Comparison of ENCODE assay signal across 8 cellular contexts in genomic region chr6:17584241-17584803, GRCh38. TPM values are rescaled to one million over a fixed set of nuclear protein-coding genes. Genes with fewer than 3 reads are reported as not detected.
DNase-seq lines count a peak whose midpoint lies in the region; ATAC-seq and TF ChIP-seq lines count a peak whose summit lies in the region.

No MANE protein-coding gene starts in this region.

- H3K36me3 ChIP-seq in WERI-Rb-1 (no peaks in the 10 kb centered on the region), ovary (no peaks in the 10 kb centered on the region)

- no peaks in the 10 kb centered on the region for H3K36me3 Mint-ChIP-seq in activated naive CD4-positive, alpha-beta T cell treated with anti-CD3 and anti-CD28 coated beads, Interleukin-2, amount 10 ng/mL, durations not matched to agents 7 days and 5 days

- CTCF ChIA-PET in activated naive CD4-positive, alpha-beta T cell treated with anti-CD3 and anti-CD28 coated beads, Interleukin-2, amount 10 ng/mL, durations not matched to agents 7 days and 5 days (lab: Charles Lee) = interaction anchor here (0.6 to 2.5 kb wide), 21 partner anchors 8 to 431 kb away, joined by 3 to 29 read pairs (median 4); no protein-coding TSS in a partner anchor

- H3K27ac Mint-ChIP-seq in activated naive CD4-positive, alpha-beta T cell treated with anti-CD3 and anti-CD28 coated beads, Interleukin-2, amount 10 ng/mL, durations not matched to agents 7 days and 5 days = no peak overlapping the region

- TF ChIP-seq CTCF in WERI-Rb-1 (IDR thresholded peaks at IDR 0.05; ENCODE audit: low read depth, low read length) (peak; percentile 75), ovary (IDR thresholded peaks at IDR 0.05) (peak; percentile 64 to 92 (median 85))

- H3K4me1 Mint-ChIP-seq in activated naive CD4-positive, alpha-beta T cell treated with anti-CD3 and anti-CD28 coated beads, Interleukin-2, amount 10 ng/mL, durations not matched to agents 7 days and 5 days = peaks cover 9% of the 10 kb centered on the region

- peaks cover 3% of the 10 kb centered on the region for H3K9me3 Mint-ChIP-seq in activated naive CD4-positive, alpha-beta T cell treated with anti-CD3 and anti-CD28 coated beads, Interleukin-2, amount 10 ng/mL, durations not matched to agents 7 days and 5 days

- no peak overlapping the region for H3K4me3 Mint-ChIP-seq in activated naive CD4-positive, alpha-beta T cell treated with anti-CD3 and anti-CD28 coated beads, Interleukin-2, amount 10 ng/mL, durations not matched to agents 7 days and 5 days

- no peaks in the 10 kb centered on the region for H3K4me1 ChIP-seq in ovary (ENCODE audit: insufficient read depth)

- H3K27me3 Mint-ChIP-seq in activated naive CD4-positive, alpha-beta T cell treated with anti-CD3 and anti-CD28 coated beads, Interleukin-2, amount 10 ng/mL, durations not matched to agents 7 days and 5 days = peaks cover 13% of the 10 kb centered on the region

- ATAC-seq in HG02884 (IDR thresholded peaks at IDR 0.05; ENCODE audit: unreplicated experiment) (peak; percentile 53), HG02759 (IDR thresholded peaks at IDR 0.05; ENCODE audit: unreplicated experiment) (no peak)

- TF ChIP-seq EP300 in ovary (IDR thresholded peaks at IDR 0.05) = no peak

- H3K9me3 ChIP-seq in WERI-Rb-1 (ENCODE audit: severe bottlenecking) (peaks cover 8% of the 10 kb centered on the region), ovary (no peaks in the 10 kb centered on the region)

- H3K27me3 ChIP-seq in WERI-Rb-1 (ENCODE audit: insufficient read depth, low read depth, severe bottlenecking) (no peaks in the 10 kb centered on the region), ovary (no peaks in the 10 kb centered on the region)

- DNase-seq in activated naive CD4-positive, alpha-beta T cell treated with anti-CD3 and anti-CD28 coated beads, Interleukin-2, amount 10 ng/mL, durations not matched to agents 7 days and 5 days = peak; percentile 29
- no peak for DNase-seq in activated naive CD4-positive, alpha-beta T cell treated with anti-CD3 and anti-CD28 coated beads, Interleukin-2, amount 50 U/mL, for 16 hours
- DNase-seq in NCI-H2107 treated with DMSO at 0.1 percent for 48 hours (lab: John Stamatoyannopoulos, UW; ENCODE audit: unreplicated experiment) (peak; percentile 66), WERI-Rb-1 (peak; percentile 51), globus pallidus (ENCODE audit: low spot score) (peak; percentile 84), ovary (peak in 2 of 5 donors; percentile 17 to 28)

- intact Hi-C loops in ovary (cut with DNase I) = loop anchor here (1.0 to 10.0 kb wide), 5 partner anchors 220 to 430 kb away; partner anchors contain the start of gene RBM24 (in 2 of the 4)

- no peak for TF ChIP-seq POLR2A in ovary (IDR thresholded peaks at IDR 0.05)

- H3K27ac ChIP-seq in WERI-Rb-1 (no peak overlapping the region), ovary (peak overlapping the region in 1 of 2 donors; percentile 62)

- H3K4me3 ChIP-seq in WERI-Rb-1 (ENCODE audit: low read depth, low read length) (peak overlapping the region; percentile 26), ovary (no peak overlapping the region)

- WGBS in ovary, 3 donors = 4 to 5% (median 4%) methylated on average over 7 of the region's 7 CpGs

RNA-seq across cellular contexts. Expression of gene FAM8A1, which starts 15.8 kb away (rescaled TPM):
- total RNA-seq in ovary = 10 to 100 TPM; 26.4 to 39.7 (median 31.0) TPM
- polyA plus RNA-seq in ovary = 10 to 100 TPM; 25.4 to 31.2 TPM
